8 cellular contexts compared by ENCODE assay signal in genomic region chr7:157432541-157432956, GRCh38.
DNase-seq lines count a peak whose midpoint lies in the region; ATAC-seq, FAIRE-seq and TF ChIP-seq lines count a peak whose summit lies in the region.

No MANE protein-coding gene starts in this region.

- peak overlapping the region; percentile 33 for H3K9ac ChIP-seq in astrocyte (ENCODE audit: low read length)

- no peaks in the 10 kb centered on the region for H3K79me2 ChIP-seq in astrocyte (ENCODE audit: insufficient read depth, low read length)

- H3K9me3 ChIP-seq in BE2C, result no peaks in the 10 kb centered on the region
- no peaks in the 10 kb centered on the region for H3K9me3 ChIP-seq in HAP-1
- H3K9me3 ChIP-seq in astrocyte (ENCODE audit: insufficient read depth, low read depth, low read length), result no peaks in the 10 kb centered on the region
- no peaks in the 10 kb centered on the region for H3K9me3 ChIP-seq in thyroid gland

- no peak for TF ChIP-seq CTCF in BE2C (IDR thresholded peaks at IDR 0.05; ENCODE audit: low read depth, low read length)
- no peak for TF ChIP-seq CTCF in astrocyte (IDR thresholded peaks at IDR 0.05; ENCODE audit: insufficient read depth, low read depth, low read length)
- TF ChIP-seq CTCF in thyroid gland (IDR thresholded peaks at IDR 0.05), result no peak

- WGBS in thyroid gland, 2 donors, result 17 to 22% methylated on average over 17 of the region's 17 CpGs

- no peak overlapping the region for H3K4me3 Mint-ChIP-seq in astrocyte (ENCODE audit: unreplicated experiment)

- intact Hi-C loops in thyroid gland (cut with DNase I), result no loop called here

- FAIRE-seq in astrocyte (lab: Jason Lieb, UNC), result no peak

- H3K4me3 ChIP-seq in BE2C (ENCODE audit: low read depth, low read length) (peak overlapping the region; percentile 56), HAP-1 (peak overlapping the region; percentile 14), astrocyte (ENCODE audit: insufficient read depth, low read depth, low read length) (no peak overlapping the region), thyroid gland (replicated peaks in 1 of 3) (no peak overlapping the region)

- no peaks in the 10 kb centered on the region for H4K20me1 ChIP-seq in astrocyte (ENCODE audit: insufficient read depth, low read length)

- no peak for TF ChIP-seq POLR2A in thyroid gland (IDR thresholded peaks at IDR 0.05)

- no peaks in the 10 kb centered on the region for H3K9me3 Mint-ChIP-seq in astrocyte (ENCODE audit: unreplicated experiment)

- H3K36me3 ChIP-seq in BE2C, result no peaks in the 10 kb centered on the region
- no peaks in the 10 kb centered on the region for H3K36me3 ChIP-seq in HAP-1 (replicated peaks)
- H3K36me3 ChIP-seq in astrocyte (ENCODE audit: insufficient read depth, low read length), result no peaks in the 10 kb centered on the region
- no peaks in the 10 kb centered on the region for H3K36me3 ChIP-seq in thyroid gland

- no peak for ATAC-seq in HG03457 (IDR thresholded peaks at IDR 0.05; ENCODE audit: unreplicated experiment)

- H3K27ac Mint-ChIP-seq in astrocyte (ENCODE audit: unreplicated experiment), result no peak overlapping the region

- no peaks in the 10 kb centered on the region for H3K4me1 Mint-ChIP-seq in astrocyte (ENCODE audit: low read depth, unreplicated experiment)

- peak overlapping the region; percentile 77 for H3K4me2 ChIP-seq in astrocyte (ENCODE audit: low read length)

- H2AFZ ChIP-seq in astrocyte (ENCODE audit: low read depth, low read length), result peak overlapping the region; percentile 60

- no peaks in the 10 kb centered on the region for H3K27me3 Mint-ChIP-seq in astrocyte (ENCODE audit: low read depth, unreplicated experiment)

- DNase-seq in BE2C (peak; percentile 78), HAP-1 (ENCODE audit: low spot score in 2 of 2) (peak; percentile 81 to 89), NCI-H510A treated with DMSO at 0.1 percent for 48 hours (lab: John Stamatoyannopoulos, UW) (peak; percentile 91), astrocyte (ENCODE audit: low read depth) (peak; percentile 66), kidney tubule cell (ENCODE audit: low spot score) (peak; percentile 68), thyroid gland (peak; percentile 21 to 26), T1000 (lab: John Stamatoyannopoulos, UW) (no peak)

- H3K27ac ChIP-seq in astrocyte (ENCODE audit: low read depth, low read length) (no peak overlapping the region), thyroid gland (no peak overlapping the region)

- H3K4me1 ChIP-seq in BE2C (no peaks in the 10 kb centered on the region), HAP-1 (no peaks in the 10 kb centered on the region), astrocyte (ENCODE audit: insufficient read depth, low read length) (peaks cover 7% of the 10 kb centered on the region), thyroid gland (peaks cover 0 to 6% of the 10 kb centered on the region in 2 donors)

- H3K27me3 ChIP-seq in BE2C, result no peaks in the 10 kb centered on the region
- H3K27me3 ChIP-seq in HAP-1 (ENCODE audit: low read depth), result no peaks in the 10 kb centered on the region
- no peaks in the 10 kb centered on the region for H3K27me3 ChIP-seq in astrocyte (ENCODE audit: insufficient read depth, low read length)
- H3K27me3 ChIP-seq in thyroid gland, result no peaks in the 10 kb centered on the region

- in situ Hi-C loops in HAP-1 (cut with MboI; ENCODE audit: low sequenced_read_pairs), result no loop called here

- peaks cover 7% of the 10 kb centered on the region for H3K36me3 Mint-ChIP-seq in astrocyte (ENCODE audit: low read depth, unreplicated experiment)

Comparison
In these comparisons a context has a peak if more than half of its experiments do, and no peak if none do; other contexts are left out.
1. H3K4me3 ChIP-seq: peak in BE2C (single experiment) and HAP-1 (single experiment); none in astrocyte (single experiment) and thyroid gland (0 of 3).